In genomic region chr1:149237515-149237914, GRCh38 we compare ENCODE assay signal across 5 cellular contexts.
DNase-seq lines count a peak whose midpoint lies in the region; ATAC-seq and TF ChIP-seq lines count a peak whose summit lies in the region.
"Not testable (repeated sequence)": the region's sequence is repeated elsewhere in the genome, so short reads cannot be mapped to it uniquely, and the experiment has no call there.

No MANE protein-coding gene starts in this region.

- H3K36me3 ChIP-seq in left ventricle myocardium inferior, gastrocnemius medialis: not testable (repeated sequence)

- H3K4me1 Mint-ChIP-seq in activated naive CD8-positive, alpha-beta T cell treated with anti-CD3 and anti-CD28 coated beads, Interleukin-2, amount 50 U/mL, for 24 hours, result not testable (repeated sequence)

- H3K9me3 Mint-ChIP-seq in activated naive CD8-positive, alpha-beta T cell treated with anti-CD3 and anti-CD28 coated beads, Interleukin-2, amount 50 U/mL, for 24 hours, result not testable (repeated sequence)

- H3K4me3 Mint-ChIP-seq in activated naive CD8-positive, alpha-beta T cell treated with anti-CD3 and anti-CD28 coated beads, Interleukin-2, amount 50 U/mL, for 24 hours, result not testable (repeated sequence)

- H3K4me1 ChIP-seq in left ventricle myocardium inferior; right cardiac atrium (ENCODE audit: control insufficient read depth, insufficient read depth, low read length); gastrocnemius medialis: not testable (repeated sequence)

- WGBS in right cardiac atrium, result 72% methylated on average over 2 of the region's 4 CpGs

- not testable (repeated sequence) for H3K27me3 ChIP-seq in left ventricle myocardium inferior (ENCODE audit: low read depth); right cardiac atrium (ENCODE audit: control insufficient read depth, insufficient read depth); gastrocnemius medialis

- not testable (repeated sequence) for H3K9me3 ChIP-seq in left ventricle myocardium inferior (replicated peaks); right cardiac atrium (ENCODE audit: control insufficient read depth, low read length); gastrocnemius medialis

- H3K27ac Mint-ChIP-seq in activated naive CD8-positive, alpha-beta T cell treated with anti-CD3 and anti-CD28 coated beads, Interleukin-2, amount 50 U/mL, for 24 hours, result not testable (repeated sequence)

- not testable (repeated sequence) for H3K27me3 Mint-ChIP-seq in activated naive CD8-positive, alpha-beta T cell treated with anti-CD3 and anti-CD28 coated beads, Interleukin-2, amount 50 U/mL, for 24 hours

- not testable (repeated sequence) for DNase-seq in activated naive CD8-positive, alpha-beta T cell treated with anti-CD3 and anti-CD28 coated beads, Interleukin-2, amount 50 U/mL, for 24 hours; left ventricle myocardium inferior; right cardiac atrium; gastrocnemius medialis

- H3K27ac ChIP-seq in left ventricle myocardium inferior (replicated peaks) (peak overlapping the region; percentile 46), right cardiac atrium (ENCODE audit: low read length) (peak overlapping the region; percentile 30), gastrocnemius medialis (peak overlapping the region; percentile 81 to 88 (median 86))

- TF ChIP-seq POLR2A in gastrocnemius medialis (IDR thresholded peaks at IDR 0.05), result not testable (repeated sequence)

- ATAC-seq in activated naive CD8-positive, alpha-beta T cell treated with anti-CD3 and anti-CD28 coated beads, Interleukin-2, amount 50 U/mL, for 24 hours, result peak; percentile 15
- ATAC-seq in esophagus mucosa, result peak; percentile 30
- ATAC-seq in right cardiac atrium, result peak in 1 of 2 donors; percentile 11
- ATAC-seq in gastrocnemius medialis, result peak; percentile 18 to 21

- not testable (repeated sequence) for H3K36me3 Mint-ChIP-seq in activated naive CD8-positive, alpha-beta T cell treated with anti-CD3 and anti-CD28 coated beads, Interleukin-2, amount 50 U/mL, for 24 hours (ENCODE audit: low read depth)

- not testable (repeated sequence) for TF ChIP-seq CTCF in left ventricle myocardium inferior (IDR thresholded peaks at IDR 0.05; ENCODE audit: borderline replicate concordance); gastrocnemius medialis (IDR thresholded peaks at IDR 0.05 in 4 of 5, conservative IDR thresholded peaks at IDR 0.05 in 1 of 5)

- peak overlapping the region; percentile 54 for H3K4me3 ChIP-seq in left ventricle myocardium inferior
- peak overlapping the region; percentile 31 for H3K4me3 ChIP-seq in right cardiac atrium (ENCODE audit: low read length)
- peak overlapping the region; percentile 23 to 57 (median 47) for H3K4me3 ChIP-seq in gastrocnemius medialis

- intact Hi-C loops in left ventricle myocardium inferior (cut with micrococcal nuclease); right cardiac atrium (cut with DNase I); gastrocnemius medialis (cut with DNase I; ENCODE audit: low total_unique reads): not testable (repeated sequence)

- in situ Hi-C loops in gastrocnemius medialis (cut with MboI; ENCODE audit: low sequenced_read_pairs in 4 of 4), result not testable (repeated sequence)

Comparison
In these comparisons a context has a peak if more than half of its experiments do, and no peak if none do; other contexts are left out.
1. H3K27ac ChIP-seq: peak in every context shown above with its lines; median percentile 86 in gastrocnemius medialis; 46 in left ventricle myocardium inferior; 30 in right cardiac atrium.